ENCODE assay signal across 22 cellular contexts in the genomic region with DNA sequence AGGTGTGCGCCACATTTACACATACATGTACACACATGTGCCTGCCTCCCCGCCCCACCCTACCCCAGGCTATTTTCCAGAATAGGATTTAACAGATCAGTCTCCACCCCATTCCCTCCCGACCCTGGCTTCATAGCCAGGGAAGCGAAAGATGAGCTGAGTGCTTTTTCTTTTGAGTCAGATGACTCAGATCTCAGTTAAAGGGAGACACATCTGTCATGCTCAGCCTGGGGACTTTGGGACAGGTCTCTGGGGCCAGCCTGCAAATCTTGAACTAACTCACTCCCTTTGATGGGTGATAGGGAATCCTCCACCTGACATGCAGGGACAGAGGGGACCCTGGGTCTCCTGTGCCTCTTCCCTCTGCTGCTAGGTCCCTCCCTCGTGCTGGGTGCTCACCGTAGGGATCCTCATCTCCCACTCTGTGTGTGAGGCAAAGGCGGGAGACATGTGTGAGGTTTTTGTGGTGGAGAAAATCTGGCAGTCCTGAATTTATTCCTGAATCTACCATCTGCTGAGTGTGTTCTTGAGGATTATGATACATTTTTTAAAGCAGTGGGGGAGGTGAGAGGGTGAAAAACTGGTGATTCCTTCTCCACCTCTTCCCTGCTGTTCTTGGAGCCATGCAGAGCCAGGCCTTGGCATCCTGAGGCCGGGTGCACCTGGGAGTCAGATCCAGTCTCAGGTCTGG. TPM values are rescaled to one million over a fixed set of nuclear protein-coding genes. Genes with fewer than 3 reads are reported as not detected.
DNase-seq lines count a peak whose midpoint lies in the region; ATAC-seq, FAIRE-seq and TF ChIP-seq lines count a peak whose summit lies in the region.
"Had no signal": no experiment of that assay in that cellular context is flagged by ENCODE, and none has a peak within 500 bp of the region (broad histone marks: within the 10 kb centered on the region; RNA-seq: fewer than 3 reads in every experiment).

No MANE protein-coding gene starts in this region.

- FAIRE-seq in D721Med (lab: Jason Lieb, UNC): peak; percentile 61
- FAIRE-seq: H54, islet of Langerhans had no signal

- peaks cover 13% of the 10 kb centered on the region for H3K4me1 Mint-ChIP-seq in CD14-positive monocyte
- H3K4me1 Mint-ChIP-seq: activated CD4-positive, alpha-beta T cell treated with anti-CD3 and anti-CD28 coated beads, Interleukin-2, amount 10 ng/mL, durations not matched to agents 7 days and 5 days; central memory CD8-positive, alpha-beta T cell; IgD-negative memory B cell had no signal

- H3K4me3 Mint-ChIP-seq in CD14-positive monocyte: peak overlapping the region in 1 of 2 donors; percentile 58
- H3K4me3 Mint-ChIP-seq: activated CD4-positive, alpha-beta T cell treated with anti-CD3 and anti-CD28 coated beads, Interleukin-2, amount 10 ng/mL, durations not matched to agents 7 days and 5 days; activated naive CD8-positive, alpha-beta T cell; activated T-cell treated with anti-CD3 and anti-CD28 coated beads, Interleukin-2, amount 50 U/mL, for 24 hours; central memory CD8-positive, alpha-beta T cell; IgD-negative memory B cell had no signal

- no peaks in the 10 kb centered on the region for H3K36me3 Mint-ChIP-seq in CD14-positive monocyte
- H3K36me3 Mint-ChIP-seq: activated naive CD8-positive, alpha-beta T cell; IgD-negative memory B cell had no signal

- H3K9me3 ChIP-seq in MG63 (no peaks in the 10 kb centered on the region), WERI-Rb-1 (ENCODE audit: severe bottlenecking) (peaks cover 5% of the 10 kb centered on the region)
- H3K9me3 ChIP-seq: transverse colon had no signal

- peaks cover 0 to 4% (median 0%) of the 10 kb centered on the region in 7 donors for H3K9me3 Mint-ChIP-seq in CD14-positive monocyte
- H3K9me3 Mint-ChIP-seq: activated CD4-positive, alpha-beta T cell treated with anti-CD3 and anti-CD28 coated beads, Interleukin-2, amount 10 ng/mL, durations not matched to agents 7 days and 5 days; activated T-cell treated with anti-CD3 and anti-CD28 coated beads, Interleukin-2, amount 50 U/mL, for 24 hours; central memory CD8-positive, alpha-beta T cell; IgD-negative memory B cell had no signal

- intact Hi-C loops in CD14-positive monocyte (cut with micrococcal nuclease): no loop called here

- no peak for TF ChIP-seq CTCF in D721Med (IDR thresholded peaks at IDR 0.05; ENCODE audit: insufficient read depth, missing control alignments)
- TF ChIP-seq CTCF in WERI-Rb-1 (IDR thresholded peaks at IDR 0.05; ENCODE audit: low read depth, low read length): no peak
- TF ChIP-seq CTCF in CD14-positive monocyte (IDR thresholded peaks at IDR 0.05): no peak

- H3K4me3 ChIP-seq in MG63 (no peak overlapping the region), WERI-Rb-1 (ENCODE audit: low read depth, low read length) (no peak overlapping the region)
- H3K4me3 ChIP-seq: transverse colon had no signal

- no peak overlapping the region for H3K27ac Mint-ChIP-seq in CD14-positive monocyte
- H3K27ac Mint-ChIP-seq: activated CD4-positive, alpha-beta T cell treated with anti-CD3 and anti-CD28 coated beads, Interleukin-2, amount 10 ng/mL, durations not matched to agents 7 days and 5 days; activated naive CD8-positive, alpha-beta T cell; activated T-cell treated with anti-CD3 and anti-CD28 coated beads, Interleukin-2, amount 50 U/mL, for 24 hours; IgD-negative memory B cell had no signal

- H3K36me3 ChIP-seq in MG63: no peaks in the 10 kb centered on the region
- no peaks in the 10 kb centered on the region for H3K36me3 ChIP-seq in WERI-Rb-1
- H3K36me3 ChIP-seq: transverse colon had no signal

- peak overlapping the region; percentile 59 for H3K27ac ChIP-seq in WERI-Rb-1
- H3K27ac ChIP-seq: transverse colon had no signal

- DNase-seq in D721Med (ENCODE audit: insufficient read length, low spot score) (no peak), MG63 (peak; percentile 70), WERI-Rb-1 (peak; percentile 66), myocyte (ENCODE audit: low read depth) (peak; percentile 65), CD14-positive monocyte (ENCODE audit: low spot score) (no peak), GM03348 (ENCODE audit: low spot score) (no peak), HPDE6-E6E7 (ENCODE audit: extremely low spot score) (no peak)
- DNase-seq: activated CD4-positive, alpha-beta T cell treated with anti-CD3 and anti-CD28 coated beads, Interleukin-2, amount 10 ng/mL, durations not matched to agents 7 days and 5 days; activated T-cell treated with anti-CD3 and anti-CD28 coated beads, Interleukin-2, amount 50 U/mL, for 24 hours; mesendoderm; NCI-H1417 treated with DMSO at 0.1 percent for 48 hours; NK-92 treated with Interleukin-12 subunit alpha and Interleukin-12 subunit beta, amount 100 ng/mL, for 24 hours; SHP77; stimulated activated CD4-positive, alpha-beta T cell treated with anti-CD3 and anti-CD28 coated beads, Interleukin-2, amount 100 ng/mL, for 48 hours; transverse colon had no signal

- peaks cover 14 to 28% (median 27%) of the 10 kb centered on the region in 3 donors for H3K27me3 Mint-ChIP-seq in CD14-positive monocyte (ENCODE audit: low read depth in 3 of 3)

- H3K27me3 ChIP-seq in MG63 (no peaks in the 10 kb centered on the region), WERI-Rb-1 (ENCODE audit: insufficient read depth, low read depth, severe bottlenecking) (no peaks in the 10 kb centered on the region)

- no peak for ATAC-seq in HG02623 (IDR thresholded peaks at IDR 0.05; ENCODE audit: unreplicated experiment)
- ATAC-seq: sciatic nerve had no signal

RNA-seq across cellular contexts. Expression of a gene that starts 37.6 kb away (rescaled TPM):
- total RNA-seq in MG63 (2014; rRNA removed; shearing (Covaris generic); ENCODE audit: low replicate concordance): not detected in 2 replicates
- total RNA-seq in myocyte: not detected in 2 replicates
- polyA plus RNA-seq in myocyte (2012): not detected
- polyA plus RNA-seq in CD14-positive monocyte: not detected
- total RNA-seq: activated CD4-positive, alpha-beta T cell treated with anti-CD3 and anti-CD28 coated beads, Interleukin-2, amount 10 ng/mL, durations not matched to agents 7 days and 5 days; sciatic nerve; transverse colon had no signal
- polyA plus RNA-seq: IgD-negative memory B cell had no signal

RNA-seq across cellular contexts. Expression of a gene that starts 46.0 kb away (rescaled TPM):
- total RNA-seq in MG63 (2014; rRNA removed; shearing (Covaris generic); ENCODE audit: low replicate concordance): not detected in 2 replicates
- not detected in 2 replicates for total RNA-seq in myocyte
- polyA plus RNA-seq in myocyte (2012): not detected
- polyA plus RNA-seq in CD14-positive monocyte: under 1 TPM; 0.29 to 0.50 TPM
- total RNA-seq: activated CD4-positive, alpha-beta T cell treated with anti-CD3 and anti-CD28 coated beads, Interleukin-2, amount 10 ng/mL, durations not matched to agents 7 days and 5 days had no signal
- polyA plus RNA-seq: IgD-negative memory B cell had no signal

RNA-seq across cellular contexts. Expression of a gene that starts 51.0 kb away (rescaled TPM):
- not detected in 2 replicates for total RNA-seq in MG63 (2014; rRNA removed; shearing (Covaris generic); ENCODE audit: low replicate concordance)
- total RNA-seq in myocyte: not detected in 2 replicates
- polyA plus RNA-seq in myocyte (2012): not detected
- polyA plus RNA-seq in CD14-positive monocyte: under 1 TPM; 0.14 to 0.15 TPM
- total RNA-seq: activated CD4-positive, alpha-beta T cell treated with anti-CD3 and anti-CD28 coated beads, Interleukin-2, amount 10 ng/mL, durations not matched to agents 7 days and 5 days; sciatic nerve had no signal
- polyA plus RNA-seq: IgD-negative memory B cell had no signal

Comparison
In these comparisons a context has a peak if more than half of its experiments do, and no peak if none do; other contexts are left out.
1. DNase-seq: peak in MG63 (single experiment), WERI-Rb-1 (single experiment) and myocyte (single experiment); none in D721Med (single experiment), CD14-positive monocyte (single experiment), GM03348 (single experiment) and HPDE6-E6E7 (single experiment).